ENCODE assay signal across 8 cellular contexts in genomic region chr19:2032296-2032941, GRCh38. TPM values are rescaled to one million over a fixed set of nuclear protein-coding genes. Genes with fewer than 3 reads are reported as not detected.
DNase-seq lines count a peak whose midpoint lies in the region; ATAC-seq and TF ChIP-seq lines count a peak whose summit lies in the region.

No MANE protein-coding gene starts in this region.

- peak overlapping the region in 2 of 4 donors; percentile 11 to 15 for H3K4me3 ChIP-seq in transverse colon

- in situ Hi-C loops in transverse colon (cut with MboI; ENCODE audit: low pct_ligation_motif_present in 1 of 4, low pct_unique_long_range_greater_than_20kb in 1 of 4, low sequenced_read_pairs in 3 of 4), result no loop called here

- H3K36me3 ChIP-seq in transverse colon, result no peaks in the 10 kb centered on the region

- H3K9me3 ChIP-seq in transverse colon, result peaks cover 0 to 5% of the 10 kb centered on the region in 2 donors

- DNase-seq in NCI-H82 treated with DMSO at 0.1 percent for 48 hours (lab: John Stamatoyannopoulos, UW; ENCODE audit: unreplicated experiment) (peak; percentile 6), NCI-H82 (lab: John Stamatoyannopoulos, UW) (no peak), NCI-H2081 (lab: John Stamatoyannopoulos, UW) (peak; percentile 70 to 85), epidermal melanocyte (ENCODE audit: insufficient read length, low spot score) (peak; percentile 93), midbrain (lab: John Stamatoyannopoulos, UW) (peak; percentile 94), transverse colon (peak; percentile 97), HuH-7 (ENCODE audit: low spot score) (no peak)

- TF ChIP-seq POLR2A in transverse colon (IDR thresholded peaks at IDR 0.05), result peak; percentile 65

- 6 to 40% methylated on average over 4 to 16 of the region's 19 CpGs for WGBS in transverse colon (ENCODE audit: low coverage in 1 of 2), 2 donors

- intact Hi-C loops in transverse colon (cut with DNase I; ENCODE audit: low total_unique reads), result no loop called here

- TF ChIP-seq EP300 in transverse colon (IDR thresholded peaks at IDR 0.05; ENCODE audit: low read depth), result peak; percentile 93

- H3K4me1 ChIP-seq in transverse colon, result peaks cover 27 to 64% (median 39%) of the 10 kb centered on the region in 4 donors

- no peaks in the 10 kb centered on the region for H3K27me3 ChIP-seq in transverse colon

- ATAC-seq in activated CD4-positive, CD25-positive, alpha-beta regulatory T cell treated with anti-CD3 and anti-CD28 coated beads, Interleukin-2, amount 50 U/mL, for 24 hours, result peak; percentile 57 to 61

- peak overlapping the region; percentile 93 to 97 (median 96) for H3K27ac ChIP-seq in transverse colon

- TF ChIP-seq CTCF in transverse colon (IDR thresholded peaks at IDR 0.05), result no peak

RNA-seq across cellular contexts. Expression of gene BTBD2, which starts 16.9 kb away (rescaled TPM):
- total RNA-seq in transverse colon, result 10 to 100 TPM; 66.7 to 88.6 (median 84.4) TPM

RNA-seq across cellular contexts. Expression of gene MKNK2, which starts 18.6 kb away (rescaled TPM):
- 100 to 1,000 TPM; 189 to 279 (median 236) TPM for total RNA-seq in transverse colon

Comparison
In these comparisons a context has a peak if more than half of its experiments do, and no peak if none do; other contexts are left out.
1. DNase-seq: peak in NCI-H82 treated with DMSO at 0.1 percent for 48 hours (single experiment), NCI-H2081 (2 of 2), epidermal melanocyte (single experiment), midbrain (single experiment) and transverse colon (single experiment); none in NCI-H82 (single experiment) and HuH-7 (single experiment).